In genomic region chr5:139592289-139592688, GRCh38 we compare ENCODE assay signal across 13 cellular contexts. TPM values are rescaled to one million over a fixed set of nuclear protein-coding genes. Genes with fewer than 3 reads are reported as not detected.
A peak's percentile ranks its signal among the peaks of the same experiment; 100 is the strongest.
DNase-seq lines count a peak whose midpoint lies in the region; ATAC-seq and TF ChIP-seq lines count a peak whose summit lies in the region.
"Had no signal": no experiment of that assay in that cellular context is flagged by ENCODE, and none has a peak within 500 bp of the region (broad histone marks: within the 10 kb centered on the region; RNA-seq: fewer than 3 reads in every experiment).

No MANE protein-coding gene starts in this region.

- peaks cover 7% of the 10 kb centered on the region for H3K4me1 Mint-ChIP-seq in Caco-2 (ENCODE audit: low read depth, unreplicated experiment)
- H3K4me1 Mint-ChIP-seq in naive B cell = peaks cover 30 to 80% (median 69%) of the 10 kb centered on the region in 3 donors

- peaks cover 17% of the 10 kb centered on the region for H3K4me1 ChIP-seq in Caco-2
- H3K4me1 ChIP-seq in Karpas-422 (ENCODE audit: low read length) = peaks cover 22% of the 10 kb centered on the region
- H3K4me1 ChIP-seq: suprapubic skin had no signal

- CTCF ChIA-PET in Caco-2 (lab: Charles Lee) = interaction anchor here (0.6 kb wide), 1 partner anchor 9 kb away, joined by 7 read pairs; no protein-coding TSS in a partner anchor

- intact Hi-C loops in Caco-2 (cut with micrococcal nuclease; ENCODE audit: unreplicated experiment) = no loop called here

- H3K9me3 ChIP-seq in Caco-2 (no peaks in the 10 kb centered on the region), Karpas-422 (ENCODE audit: low read length) (no peaks in the 10 kb centered on the region)
- H3K9me3 ChIP-seq: suprapubic skin had no signal

- no peak overlapping the region for H3K4me3 Mint-ChIP-seq in Caco-2 (ENCODE audit: unreplicated experiment)
- peak overlapping the region in 4 of 8 donors; percentile 10 to 78 (median 39) for H3K4me3 Mint-ChIP-seq in naive B cell

- peak; percentile 41 for ATAC-seq in GM19324 (IDR thresholded peaks at IDR 0.05; ENCODE audit: low FRiP score, unreplicated experiment)
- peak; percentile 45 to 52 for ATAC-seq in naive B cell (ENCODE audit: low read depth in 2 of 2)

- no peak overlapping the region for H3K27ac ChIP-seq in Karpas-422 (ENCODE audit: low read length)
- H3K27ac ChIP-seq: suprapubic skin had no signal

- TF ChIP-seq CTCF in Caco-2 (IDR thresholded peaks at IDR 0.05; ENCODE audit: insufficient read depth in 1 of 2, low read depth in 1 of 2, low read length in 1 of 2, severe bottlenecking in 1 of 2, unreplicated experiment in 1 of 2) = no peak

- H3K9me3 Mint-ChIP-seq in Caco-2 (ENCODE audit: unreplicated experiment) (no peaks in the 10 kb centered on the region), naive B cell (no peaks in the 10 kb centered on the region)

- H3K36me3 Mint-ChIP-seq in Caco-2 (ENCODE audit: insufficient read depth, unreplicated experiment) (peaks cover 60% of the 10 kb centered on the region), naive B cell (peaks cover 0 to 4% of the 10 kb centered on the region in 2 donors)

- H3K4me2 ChIP-seq in Karpas-422 (ENCODE audit: low read depth, low read length, poor library complexity, severe bottlenecking) = no peak overlapping the region

- no peak overlapping the region for H3K9ac ChIP-seq in Karpas-422 (ENCODE audit: low read length)

- no peak overlapping the region for H3K4me3 ChIP-seq in Caco-2 (ENCODE audit: low read depth, low read length)
- H3K4me3 ChIP-seq in Karpas-422 (ENCODE audit: low read length) = no peak overlapping the region
- H3K4me3 ChIP-seq: suprapubic skin had no signal

- no peaks in the 10 kb centered on the region for H3K27me3 ChIP-seq in Caco-2 (replicated peaks; ENCODE audit: control insufficient read depth, insufficient read depth, low read length)
- H3K27me3 ChIP-seq in Karpas-422 (ENCODE audit: low read length) = no peaks in the 10 kb centered on the region
- H3K27me3 ChIP-seq: suprapubic skin had no signal

- DNase-seq in Caco-2 (no peak), Karpas-422 (peak; percentile 55), naive B cell (no peak), GOT3 (lab: John Stamatoyannopoulos, UW) (no peak), dedifferentiated amniotic fluid mesenchymal stem cell (ENCODE audit: extremely low spot score) (no peak)
- no peak for DNase-seq in activated CD8-positive, alpha-beta memory T cell treated with anti-CD3 and anti-CD28 coated beads, Interleukin-2, amount 50 U/mL, for 48 hours
- DNase-seq: NCI-H1417 treated with DMSO at 0.1 percent for 48 hours, NCI-H510A treated with DMSO at 0.1 percent for 48 hours, nucleus accumbens, small intestine, T1000 had no signal

- H3K9me2 ChIP-seq in Karpas-422 (replicated peaks; ENCODE audit: insufficient read depth, low read length) = no peaks in the 10 kb centered on the region

- no peaks in the 10 kb centered on the region for H3K27me3 Mint-ChIP-seq in Caco-2 (ENCODE audit: insufficient read depth, unreplicated experiment)
- no peaks in the 10 kb centered on the region for H3K27me3 Mint-ChIP-seq in naive B cell

- H4K20me1 ChIP-seq in Karpas-422 (ENCODE audit: insufficient read depth, low read depth, low read length) = peaks cover 10% of the 10 kb centered on the region; the same call in 1 of the 2 replicates

- POLR2A ChIA-PET in Caco-2 (lab: Charles Lee) = interaction anchor here (0.5 kb wide), 1 partner anchor 14 kb away, joined by 3 read pairs; no protein-coding TSS in a partner anchor

- no TSS peak for BruUV-seq in Caco-2 (replicated peaks; lab: Mats Ljungman, UMichigan)

- H3K27ac Mint-ChIP-seq in Caco-2 (ENCODE audit: unreplicated experiment) (peak overlapping the region; percentile 33), naive B cell (peak overlapping the region; percentile 1 to 89 (median 44))

- H3K79me2 ChIP-seq in Karpas-422 (ENCODE audit: low read length) = peaks cover 95% of the 10 kb centered on the region

- H3K36me3 ChIP-seq in Caco-2 (ENCODE audit: control insufficient read depth, insufficient read depth, low read length) (no peaks in the 10 kb centered on the region), Karpas-422 (ENCODE audit: insufficient read depth, low read length) (no peaks in the 10 kb centered on the region)
- H3K36me3 ChIP-seq: suprapubic skin had no signal

- no peak overlapping the region for H2AFZ ChIP-seq in Karpas-422 (ENCODE audit: low read length)

RNA-seq across cellular contexts. Expression of gene UBE2D2, which starts 31.1 kb away (rescaled TPM):
- 192 and 193 TPM in 2 replicates for total RNA-seq in Caco-2 (2022)
- total RNA-seq in Karpas-422 (2014; rRNA removed; shearing (Covaris generic); ENCODE audit: low replicate concordance) = 80.2 and 105 TPM in 2 replicates
- 100 to 1,000 TPM; 374 to 562 (median 427) TPM for polyA plus RNA-seq in naive B cell (ENCODE audit: low read depth in 6 of 6)

RNA-seq across cellular contexts. Expression of gene CXXC5, which starts 55.9 kb away (rescaled TPM):
- total RNA-seq in Caco-2 (2022) = 79.5 and 92.3 TPM in 2 replicates
- total RNA-seq in Karpas-422 (2014; rRNA removed; shearing (Covaris generic); ENCODE audit: low replicate concordance) = 2.8 and 2.9 TPM in 2 replicates
- polyA plus RNA-seq in naive B cell (ENCODE audit: low read depth in 6 of 6) = 100 to 1,000 TPM; 351 to 547 (median 399) TPM

Comparison
In these comparisons a context has a peak if more than half of its experiments do, and no peak if none do; other contexts are left out.
1. RNA of gene CXXC5, which starts 55.9 kb away (total RNA-seq): 79.5 to 92.3 TPM in Caco-2; 2.8 to 2.9 TPM in Karpas-422; every median in the first group is over 10 times any median in the second.